In the genomic region with DNA sequence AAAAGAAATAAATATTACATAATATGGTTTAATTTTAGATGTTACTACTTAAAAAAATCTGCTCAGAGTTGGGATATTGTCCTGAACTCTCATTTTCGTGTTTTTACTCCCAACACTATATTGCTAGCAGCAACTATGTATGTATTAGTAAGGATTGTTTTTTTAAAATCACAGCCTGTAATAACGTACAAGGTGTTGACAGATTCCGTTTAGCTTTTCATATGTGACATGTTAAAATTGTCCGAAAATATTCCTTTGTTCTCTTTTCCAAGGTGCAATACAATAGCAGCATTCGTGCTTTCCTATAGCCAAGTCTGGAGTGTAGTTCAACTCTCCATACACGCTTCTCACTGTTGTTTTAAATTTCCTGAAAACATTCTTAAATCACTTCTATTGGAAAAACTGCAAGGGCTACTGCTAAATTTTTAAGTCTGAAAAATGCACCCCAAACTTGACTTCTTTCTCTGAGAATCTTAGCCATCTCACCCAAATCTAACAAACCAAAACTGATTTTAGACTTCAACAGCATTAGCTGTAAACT, we compare ENCODE assay signal across 9 cellular contexts. TPM values are rescaled to one million over a fixed set of nuclear protein-coding genes. Genes with fewer than 3 reads are reported as not detected.
DNase-seq lines count a peak whose midpoint lies in the region; ATAC-seq, FAIRE-seq and TF ChIP-seq lines count a peak whose summit lies in the region.
"Had no signal": no experiment of that assay in that cellular context is flagged by ENCODE, and none has a peak within 500 bp of the region (broad histone marks: within the 10 kb centered on the region; RNA-seq: fewer than 3 reads in every experiment).

No MANE protein-coding gene starts in this region.

- H3K9me3 Mint-ChIP-seq in astrocyte (ENCODE audit: unreplicated experiment): no peaks in the 10 kb centered on the region
- H3K9me3 Mint-ChIP-seq in nephron: no peaks in the 10 kb centered on the region

- H3K27ac Mint-ChIP-seq in astrocyte (ENCODE audit: unreplicated experiment) (no peak overlapping the region), nephron (peak overlapping the region; percentile 92 to 97 (median 97))

- peaks cover 18% of the 10 kb centered on the region for H3K79me2 ChIP-seq in DND-41 (ENCODE audit: insufficient read depth, low read length)
- no peaks in the 10 kb centered on the region for H3K79me2 ChIP-seq in Loucy (ENCODE audit: insufficient read depth, low read length)
- no peaks in the 10 kb centered on the region for H3K79me2 ChIP-seq in astrocyte (ENCODE audit: insufficient read depth, low read length)

- H3K4me1 Mint-ChIP-seq in astrocyte (ENCODE audit: low read depth, unreplicated experiment): peaks cover 30% of the 10 kb centered on the region
- H3K4me1 Mint-ChIP-seq in nephron: peaks cover 67% of the 10 kb centered on the region

- H2AFZ ChIP-seq in DND-41 (ENCODE audit: low read depth, low read length) (0 out of 2 replicates have a peak overlapping the region, but pooled peaks have one; percentile 28), Loucy (ENCODE audit: low read length) (no peak overlapping the region), astrocyte (ENCODE audit: low read depth, low read length) (peak overlapping the region; percentile 53)

- no peak for FAIRE-seq in astrocyte (lab: Jason Lieb, UNC)
- FAIRE-seq: HTR-8/SVneo had no signal

- no peak overlapping the region for H3K4me3 Mint-ChIP-seq in astrocyte (ENCODE audit: unreplicated experiment)
- H3K4me3 Mint-ChIP-seq in nephron: peak overlapping the region; percentile 54 to 94 (median 92)

- ATAC-seq in DND-41 (ENCODE audit: insufficient read depth, low read depth) (no peak), HG03457 (IDR thresholded peaks at IDR 0.05; ENCODE audit: unreplicated experiment) (no peak)

- H3K27me3 ChIP-seq in DND-41 (ENCODE audit: insufficient read depth, low read length, poor library complexity): no peaks in the 10 kb centered on the region
- H3K27me3 ChIP-seq in Loucy (ENCODE audit: insufficient read depth, low read length, poor library complexity, severe bottlenecking): no peaks in the 10 kb centered on the region
- no peaks in the 10 kb centered on the region for H3K27me3 ChIP-seq in astrocyte (ENCODE audit: insufficient read depth, low read length)

- H3K36me3 ChIP-seq in DND-41 (ENCODE audit: insufficient read depth, low read length) (no peaks in the 10 kb centered on the region; the same call in 1 of the 2 replicates), Loucy (ENCODE audit: insufficient read depth, low read length) (no peaks in the 10 kb centered on the region), astrocyte (ENCODE audit: insufficient read depth, low read length) (no peaks in the 10 kb centered on the region)

- H3K4me3 ChIP-seq in DND-41 (ENCODE audit: low read depth in 1 of 2, low read length in 2 of 2) (peak overlapping the region in 1 of 2 experiments; percentile 13; a peak in 1 of 4 replicates), Loucy (ENCODE audit: low read length, poor library complexity, severe bottlenecking) (peak overlapping the region; percentile 74), astrocyte (ENCODE audit: insufficient read depth, low read depth, low read length) (no peak overlapping the region)

- H3K9ac ChIP-seq in DND-41 (ENCODE audit: low read depth, low read length): peak overlapping the region; percentile 86
- H3K9ac ChIP-seq in Loucy (ENCODE audit: low read depth, low read length, poor library complexity, severe bottlenecking): peak overlapping the region; percentile 95
- peak overlapping the region; percentile 30 for H3K9ac ChIP-seq in astrocyte (ENCODE audit: low read length)

- H3K4me1 ChIP-seq in DND-41 (ENCODE audit: insufficient read depth, low read length) (peaks cover 56% of the 10 kb centered on the region), Loucy (ENCODE audit: insufficient read depth, low read length, poor library complexity, severe bottlenecking) (peaks cover 49% of the 10 kb centered on the region), astrocyte (ENCODE audit: insufficient read depth, low read length) (peaks cover 32% of the 10 kb centered on the region)

- H3K9me3 ChIP-seq in DND-41 (ENCODE audit: insufficient read depth, low read length, severe bottlenecking) (no peaks in the 10 kb centered on the region), Loucy (ENCODE audit: insufficient read depth, low read depth, low read length) (no peaks in the 10 kb centered on the region), astrocyte (ENCODE audit: insufficient read depth, low read depth, low read length) (no peaks in the 10 kb centered on the region)

- peak overlapping the region; percentile 59 for H3K4me2 ChIP-seq in DND-41 (ENCODE audit: insufficient read depth, low read length)
- peak overlapping the region; percentile 89 for H3K4me2 ChIP-seq in Loucy (ENCODE audit: low read depth, low read length, poor library complexity, severe bottlenecking)
- H3K4me2 ChIP-seq in astrocyte (ENCODE audit: low read length): peak overlapping the region; percentile 17

- no peak for TF ChIP-seq CTCF in DND-41 (IDR thresholded peaks at IDR 0.05; ENCODE audit: borderline replicate concordance, extremely low read depth, low read length, poor library complexity, severe bottlenecking)
- no peak for TF ChIP-seq CTCF in Loucy (conservative IDR thresholded peaks at IDR 0.05; ENCODE audit: low read length)
- no peak for TF ChIP-seq CTCF in astrocyte (IDR thresholded peaks at IDR 0.05; ENCODE audit: insufficient read depth, low read depth, low read length)
- TF ChIP-seq CTCF in nephron (IDR thresholded peaks at IDR 0.05; ENCODE audit: unreplicated experiment in 3 of 3): no peak
- TF ChIP-seq CTCF in GM10266 (IDR thresholded peaks at IDR 0.05; ENCODE audit: control insufficient read depth, insufficient read depth, low read depth, missing control alignments): no peak

- peak overlapping the region; percentile 97 for H3K27ac ChIP-seq in DND-41 (ENCODE audit: low read length)
- peak overlapping the region; percentile 0 for H3K27ac ChIP-seq in astrocyte (ENCODE audit: low read depth, low read length)

- peaks cover 22% of the 10 kb centered on the region; the same call in 1 of the 2 replicates for H3F3A ChIP-seq in Loucy (ENCODE audit: low read depth)

- no peaks in the 10 kb centered on the region for H3K9me2 ChIP-seq in Loucy (replicated peaks; ENCODE audit: low read depth, low read length)

- DNase-seq in DND-41 (no peak), astrocyte (ENCODE audit: low read depth) (no peak), GM10266 (ENCODE audit: extremely low spot score) (no peak), NCI-H2171 (lab: John Stamatoyannopoulos, UW) (no peak)
- DNase-seq: SHP77 treated with DMSO at 0.1 percent for 48 hours had no signal

- H3K27me3 Mint-ChIP-seq in astrocyte (ENCODE audit: low read depth, unreplicated experiment) (no peaks in the 10 kb centered on the region), nephron (ENCODE audit: low read depth) (no peaks in the 10 kb centered on the region)

- H4K20me1 ChIP-seq in DND-41 (ENCODE audit: insufficient read depth, low read length) (no peaks in the 10 kb centered on the region), Loucy (ENCODE audit: insufficient read depth, low read length, poor library complexity, severe bottlenecking) (no peaks in the 10 kb centered on the region), astrocyte (ENCODE audit: insufficient read depth, low read length) (no peaks in the 10 kb centered on the region)

- no peaks in the 10 kb centered on the region for H3K36me3 Mint-ChIP-seq in astrocyte (ENCODE audit: low read depth, unreplicated experiment)
- H3K36me3 Mint-ChIP-seq in nephron (ENCODE audit: low read depth): no peaks in the 10 kb centered on the region

RNA-seq across cellular contexts. Expression of gene HFE, which starts 58.9 kb away (rescaled TPM):
- total RNA-seq in astrocyte: 5.7 and 7.7 TPM in 2 replicates

Comparison
In these comparisons a context has a peak if more than half of its experiments do, and no peak if none do; other contexts are left out.
1. H3K4me2 ChIP-seq: peak in every context shown above with its lines; median percentile 89 in Loucy; 59 in DND-41; 17 in astrocyte.
2. H3K9ac ChIP-seq: peak in every context shown above with its lines; median percentile 95 in Loucy; 86 in DND-41; 30 in astrocyte.